Comparison of ENCODE assay signal across 8 cellular contexts in genomic region chrX:51336584-51336983, GRCh38. TPM values are rescaled to one million over a fixed set of nuclear protein-coding genes. Genes with fewer than 3 reads are reported as not detected.
DNase-seq lines count a peak whose midpoint lies in the region; TF ChIP-seq lines count a peak whose summit lies in the region.

No MANE protein-coding gene starts in this region.

- H3K9me2 ChIP-seq in Karpas-422 (replicated peaks; ENCODE audit: insufficient read depth, low read length), result no peaks in the 10 kb centered on the region

- no peak overlapping the region for H2AFZ ChIP-seq in Karpas-422 (ENCODE audit: low read length)

- no peaks in the 10 kb centered on the region for H3K27me3 ChIP-seq in Karpas-422 (ENCODE audit: low read length)
- H3K27me3 ChIP-seq in WERI-Rb-1 (ENCODE audit: insufficient read depth, low read depth, severe bottlenecking), result peaks cover 35% of the 10 kb centered on the region

- no peaks in the 10 kb centered on the region for H4K20me1 ChIP-seq in Karpas-422 (ENCODE audit: insufficient read depth, low read depth, low read length)

- peak; percentile 46 for DNase-seq in Ammon's horn (ENCODE audit: low spot score)
- peak; percentile 80 for DNase-seq in Karpas-422
- DNase-seq in WERI-Rb-1, result peak; percentile 9
- peak; percentile 50 for DNase-seq in fibroblast of pulmonary artery (ENCODE audit: low read depth)
- DNase-seq in pons (ENCODE audit: low spot score), result peak; percentile 37
- DNase-seq in NCI-H1048 (lab: John Stamatoyannopoulos, UW), result no peak
- DNase-seq in NCI-H2029 (lab: John Stamatoyannopoulos, UW), result no peak

- no peaks in the 10 kb centered on the region for H3K4me1 ChIP-seq in Karpas-422 (ENCODE audit: low read length)

- no peak overlapping the region for H3K4me2 ChIP-seq in Karpas-422 (ENCODE audit: low read depth, low read length, poor library complexity, severe bottlenecking)

- H3K36me3 ChIP-seq in Karpas-422 (ENCODE audit: insufficient read depth, low read length), result no peaks in the 10 kb centered on the region
- no peaks in the 10 kb centered on the region for H3K36me3 ChIP-seq in WERI-Rb-1

- H3K27ac ChIP-seq in Karpas-422 (ENCODE audit: low read length) (no peak overlapping the region), WERI-Rb-1 (no peak overlapping the region)

- no peaks in the 10 kb centered on the region for H3K79me2 ChIP-seq in Karpas-422 (ENCODE audit: low read length)

- H3K9ac ChIP-seq in Karpas-422 (ENCODE audit: low read length), result no peak overlapping the region

- TF ChIP-seq CTCF in GM12875 (IDR thresholded peaks at IDR 0.05; ENCODE audit: borderline replicate concordance, insufficient read depth, low read depth, low read length) (peak; percentile 27; the same call in 1 of the 2 replicates), WERI-Rb-1 (IDR thresholded peaks at IDR 0.05; ENCODE audit: low read depth, low read length) (0 out of 2 replicates have a peak, but pooled peaks have one; percentile 11), fibroblast of pulmonary artery (IDR thresholded peaks at IDR 0.05; ENCODE audit: low read length, missing control alignments) (peak; percentile 48)

- no peak overlapping the region for H3K4me3 ChIP-seq in GM12875 (ENCODE audit: low read depth, low read length)
- H3K4me3 ChIP-seq in Karpas-422 (ENCODE audit: low read length), result no peak overlapping the region
- no peak overlapping the region for H3K4me3 ChIP-seq in WERI-Rb-1 (ENCODE audit: low read depth, low read length)
- no peak overlapping the region for H3K4me3 ChIP-seq in fibroblast of pulmonary artery (replicated peaks; ENCODE audit: low read depth, low read length)

- H3K9me3 ChIP-seq in Karpas-422 (ENCODE audit: low read length) (no peaks in the 10 kb centered on the region), WERI-Rb-1 (ENCODE audit: severe bottlenecking) (no peaks in the 10 kb centered on the region)

RNA-seq across cellular contexts. Expression of gene NUDT10, which starts 4.0 kb away (rescaled TPM):
- not detected in 2 replicates for total RNA-seq in Karpas-422 (2014; rRNA removed; shearing (Covaris generic); ENCODE audit: low replicate concordance)

Comparison
In these comparisons a context has a peak if more than half of its experiments do, and no peak if none do; other contexts are left out.
1. DNase-seq: peak in Ammon's horn (single experiment), Karpas-422 (single experiment), WERI-Rb-1 (single experiment), fibroblast of pulmonary artery (single experiment) and pons (single experiment); none in NCI-H1048 (single experiment) and NCI-H2029 (single experiment).
2. Peak in every context shown above with its lines, with median percentiles within 50 percentile points of each other: CTCF ChIP-seq.